Comparison of ENCODE assay signal across 10 cellular contexts in genomic region chr6:129707882-129708495, GRCh38. TPM values are rescaled to one million over a fixed set of nuclear protein-coding genes. Genes with fewer than 3 reads are reported as not detected.
DNase-seq lines count a peak whose midpoint lies in the region; ATAC-seq and TF ChIP-seq lines count a peak whose summit lies in the region.
"Had no signal": no experiment of that assay in that cellular context is flagged by ENCODE, and none has a peak within 500 bp of the region (broad histone marks: within the 10 kb centered on the region; RNA-seq: fewer than 3 reads in every experiment).

No MANE protein-coding gene starts in this region.

- TF ChIP-seq CTCF in A673 (conservative IDR thresholded peaks at IDR 0.05; ENCODE audit: low read depth, low read length) (no peak), HEK293 (tag by site-specific recombination; IDR thresholded peaks at IDR 0.05) (no peak), colonic mucosa (IDR thresholded peaks at IDR 0.05) (no peak), nephron (IDR thresholded peaks at IDR 0.05; ENCODE audit: unreplicated experiment in 3 of 3) (no peak)

- no TSS peak for BruUV-seq in A673 (replicated peaks; lab: Mats Ljungman, UMichigan)

- H3K4me1 ChIP-seq in A673 (ENCODE audit: insufficient read depth, low read length, poor library complexity, severe bottlenecking): peaks cover 18% of the 10 kb centered on the region
- H3K4me1 ChIP-seq in HEK293 (ENCODE audit: control insufficient read depth, insufficient read depth, low read length): peaks cover 3% of the 10 kb centered on the region; the same call in 1 of the 2 replicates
- H3K4me1 ChIP-seq in colonic mucosa: peaks cover 8% of the 10 kb centered on the region

- H3K4me3 ChIP-seq in A673 (ENCODE audit: low read depth, low read length, poor library complexity, severe bottlenecking) (peak overlapping the region; percentile 57), HEK293 (ENCODE audit: low read depth, low read length) (no peak overlapping the region), colonic mucosa (no peak overlapping the region)

- peaks cover 3% of the 10 kb centered on the region for H3K36me3 Mint-ChIP-seq in nephron (ENCODE audit: low read depth)

- H3K27me3 Mint-ChIP-seq in nephron (ENCODE audit: low read depth): no peaks in the 10 kb centered on the region

- POLR2A ChIA-PET in A673 (lab: Charles Lee; ENCODE audit: low non-redundant PET) (interaction anchor here (0.6 kb wide), 1 partner anchor 487 kb away, joined by 3 read pairs; no protein-coding TSS in a partner anchor), HEK293 (lab: Yijun Ruan, JAX) (interaction anchor here (0.5 kb wide), 1 partner anchor 17 kb away, joined by 3 read pairs; no protein-coding TSS in a partner anchor)

- H3K36me3 ChIP-seq in A673 (ENCODE audit: insufficient read depth, low read length, poor library complexity, severe bottlenecking) (no peaks in the 10 kb centered on the region), HEK293 (ENCODE audit: control insufficient read depth in 2 of 2, insufficient read depth in 1 of 2, low read length in 2 of 2) (no peaks in the 10 kb centered on the region), colonic mucosa (no peaks in the 10 kb centered on the region)

- intact Hi-C loops in A673 (cut with micrococcal nuclease; ENCODE audit: unreplicated experiment) (no loop called here), colonic mucosa (cut with DNase I) (no loop called here)

- peaks cover 32% of the 10 kb centered on the region for H3K4me1 Mint-ChIP-seq in nephron

- no peak for ATAC-seq in GM21717 (IDR thresholded peaks at IDR 0.05; ENCODE audit: unreplicated experiment)
- ATAC-seq in HG03439 (IDR thresholded peaks at IDR 0.05; ENCODE audit: unreplicated experiment): no peak

- H3K9me3 ChIP-seq in A673 (ENCODE audit: low read depth, low read length, poor library complexity, severe bottlenecking) (no peaks in the 10 kb centered on the region), HEK293 (ENCODE audit: control insufficient read depth, insufficient read depth, low read depth, low read length) (no peaks in the 10 kb centered on the region), colonic mucosa (no peaks in the 10 kb centered on the region)

- no peaks in the 10 kb centered on the region for H3K9me3 Mint-ChIP-seq in nephron
- H3K9me3 Mint-ChIP-seq: H9 had no signal

- H3K27me3 ChIP-seq in A673 (replicated peaks; ENCODE audit: insufficient read depth, low read depth, low read length, poor library complexity): no peaks in the 10 kb centered on the region
- no peaks in the 10 kb centered on the region for H3K27me3 ChIP-seq in colonic mucosa

- DNase-seq in A673 (ENCODE audit: low spot score) (no peak), colonic mucosa (no peak), GOT3 (lab: John Stamatoyannopoulos, UW) (no peak), NCI-H2107 (lab: John Stamatoyannopoulos, UW) (no peak)
- DNase-seq: H9, NCI-H2171 treated with DMSO at 0.1 percent for 48 hours had no signal

- peak overlapping the region; percentile 95 to 96 (median 95) for H3K4me3 Mint-ChIP-seq in nephron
- H3K4me3 Mint-ChIP-seq: H9 had no signal

- H3K27ac ChIP-seq in A673 (ENCODE audit: low read depth, low read length, poor library complexity, severe bottlenecking) (no peak overlapping the region), HEK293 (ENCODE audit: extremely low read depth, low read depth, low read length) (no peak overlapping the region), colonic mucosa (no peak overlapping the region)

- CTCF ChIA-PET in A673 (lab: Charles Lee) (no interaction called here), HEK293 (lab: Yijun Ruan, JAX) (interaction anchor here (0.9 to 1.8 kb wide), 3 partner anchors 22 to 313 kb away, joined by 3 to 4 read pairs (median 3); no protein-coding TSS in a partner anchor)

- peak overlapping the region; percentile 86 to 97 (median 93) for H3K27ac Mint-ChIP-seq in nephron
- H3K27ac Mint-ChIP-seq: H9 had no signal

- H3K9ac ChIP-seq in colonic mucosa (ENCODE audit: low read depth in 2 of 2, low read length in 2 of 2): peak overlapping the region; percentile 67 to 96

TF ChIP-seq in HEK293, 187 proteins besides CTCF, POLR2A, EP300 and RAD21:
- TF ChIP-seq ZNF544 (tag by site-specific recombination; IDR thresholded peaks at IDR 0.05) (no peak), ZFHX2 (tag by site-specific recombination; conservative IDR thresholded peaks at IDR 0.05) (peak; percentile 94), EGR2 (tag by site-specific recombination; IDR thresholded peaks at IDR 0.05; ENCODE audit: low read depth) (peak; percentile 91), ZNF629 (tag by site-specific recombination; IDR thresholded peaks at IDR 0.05) (no peak)

RNA-seq across cellular contexts. Expression of gene ARHGAP18, which starts 2.0 kb away (rescaled TPM):
- total RNA-seq in A673 (2021) (12.7 and 14.2 TPM in 2 replicates), colonic mucosa (10 to 100 TPM; 18.7 to 28.3 TPM)
